Comparison of ENCODE assay signal across 30 cellular contexts in the genomic region with DNA sequence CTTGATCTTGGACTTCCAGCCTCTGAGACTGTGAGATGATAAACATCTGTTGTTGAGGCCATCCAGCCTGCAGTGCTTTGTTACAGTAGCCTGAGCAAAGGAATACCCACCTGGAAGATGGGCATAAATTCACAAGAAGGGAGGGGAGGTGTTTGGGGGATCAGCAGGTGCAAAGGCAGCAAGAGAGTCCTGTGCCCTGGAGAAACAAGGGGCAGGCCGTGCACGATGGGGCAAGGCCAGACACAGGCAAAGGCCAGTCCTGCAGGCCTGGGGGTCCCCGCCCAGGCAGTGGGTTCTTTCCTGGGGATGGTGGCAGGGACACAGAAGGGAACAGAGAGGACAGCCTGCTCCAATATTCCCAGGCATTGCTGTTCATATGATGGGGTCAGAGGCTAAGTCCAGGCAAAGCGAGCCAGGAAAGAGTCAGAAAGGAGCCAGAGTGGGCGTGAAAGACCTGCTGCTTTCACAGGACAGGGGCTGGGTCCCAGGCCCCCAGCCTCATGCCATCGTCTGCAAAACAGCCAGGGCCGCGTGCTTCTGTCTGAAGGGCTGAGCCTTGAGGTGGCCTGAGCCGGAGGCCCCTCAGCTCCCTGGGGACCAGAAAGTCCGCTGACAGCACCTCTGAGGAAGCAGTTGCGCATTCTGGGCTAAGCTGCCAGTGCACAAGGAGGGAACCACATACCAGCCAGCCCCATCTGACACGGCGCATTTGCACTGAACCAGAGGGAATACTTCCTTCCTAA. TPM values are rescaled to one million over a fixed set of nuclear protein-coding genes. Genes with fewer than 3 reads are reported as not detected.
DNase-seq lines count a peak whose midpoint lies in the region; ATAC-seq and TF ChIP-seq lines count a peak whose summit lies in the region.
"Had no signal": no experiment of that assay in that cellular context is flagged by ENCODE, and none has a peak within 500 bp of the region (broad histone marks: within the 10 kb centered on the region; RNA-seq: fewer than 3 reads in every experiment).

No MANE protein-coding gene starts in this region.

- peak; percentile 30 for DNase-seq in activated CD8-positive, alpha-beta memory T cell treated with anti-CD3 and anti-CD28 coated beads, Interleukin-2, amount 50 U/mL, for 48 hours
- DNase-seq in activated CD8-positive, alpha-beta memory T cell treated with anti-CD3 and anti-CD28 coated beads, Interleukin-2, amount 50 U/mL, for 4 hours, result no peak
- peak; percentile 17 for DNase-seq in GM13976 (ENCODE audit: low spot score)
- DNase-seq in esophagus muscularis mucosa (ENCODE audit: extremely low spot score), result peak; percentile 89
- peak; percentile 40 for DNase-seq in sciatic nerve (ENCODE audit: low spot score)
- no peak for DNase-seq in GF-D8 (lab: John Stamatoyannopoulos, UW)
- DNase-seq in midbrain (lab: John Stamatoyannopoulos, UW), result no peak
- DNase-seq: activated B cell treated with CpG ODN at 0.5 μM for 24 hours; activated CD4-positive, alpha-beta T cell treated with anti-CD3 and anti-CD28 coated beads, Interleukin-2, amount 50 U/mL, for 4 hours; activated T-cell treated with anti-CD3 and anti-CD28 coated beads, Interleukin-2, amount 50 U/mL, for 1 hour; BE2C; body of pancreas; DMS153; esophagus squamous epithelium; foreskin keratinocyte; heart left ventricle; kidney glomerular epithelial cell; MV-4-11; NCI-H2107; right cardiac atrium; SK-N-SH; stimulated activated CD4-positive, alpha-beta T cell treated with anti-CD3 and anti-CD28 coated beads, Interleukin-1b, Interleukin-23, amount 100 ng/mL, for 48 hours; thyroid gland had no signal

- no peaks in the 10 kb centered on the region for H3K27me3 ChIP-seq in esophagus muscularis mucosa
- H3K27me3 ChIP-seq: adrenal gland, BE2C, body of pancreas, esophagus squamous epithelium, foreskin keratinocyte, heart left ventricle, thyroid gland had no signal

- TF ChIP-seq EP300 in esophagus muscularis mucosa (IDR thresholded peaks at IDR 0.05), result no peak

- no peak for TF ChIP-seq POLR2A in esophagus muscularis mucosa (IDR thresholded peaks at IDR 0.05; ENCODE audit: low read depth)

- no peaks in the 10 kb centered on the region for H3K36me3 ChIP-seq in esophagus muscularis mucosa
- H3K36me3 ChIP-seq: adrenal gland, BE2C, esophagus squamous epithelium, HAP-1, heart left ventricle, thyroid gland had no signal

- no peaks in the 10 kb centered on the region for H3K4me1 ChIP-seq in esophagus muscularis mucosa
- H3K4me1 ChIP-seq: adrenal gland, BE2C, HAP-1, heart left ventricle, parathyroid adenoma, thyroid gland had no signal

- ATAC-seq in sciatic nerve (no peak), HG02973 (IDR thresholded peaks at IDR 0.05; ENCODE audit: unreplicated experiment) (no peak)
- ATAC-seq: body of pancreas, foreskin keratinocyte, Right ventricle myocardium inferior had no signal

- 93% methylated on average over 13 of the region's 13 CpGs for WGBS in esophagus muscularis mucosa

- H3K4me3 ChIP-seq in esophagus muscularis mucosa, result no peak overlapping the region
- H3K4me3 ChIP-seq: adrenal gland, body of pancreas, esophagus squamous epithelium, HAP-1, heart left ventricle, thyroid gland had no signal

- no peaks in the 10 kb centered on the region for H3K9me3 ChIP-seq in esophagus muscularis mucosa
- H3K9me3 ChIP-seq: adrenal gland, BE2C, body of pancreas, esophagus squamous epithelium, HAP-1, heart left ventricle, SK-N-SH, thyroid gland had no signal

- H3K27ac ChIP-seq in esophagus muscularis mucosa (replicated peaks in 1 of 4), result no peak overlapping the region
- H3K27ac ChIP-seq: adrenal gland, body of pancreas, esophagus squamous epithelium, foreskin keratinocyte, heart left ventricle, parathyroid adenoma, thyroid gland had no signal

- intact Hi-C loops in esophagus muscularis mucosa (cut with DNase I) (no loop called here), sciatic nerve (cut with DNase I) (no loop called here)

- TF ChIP-seq CTCF in GM13976 (IDR thresholded peaks at IDR 0.05; ENCODE audit: borderline replicate concordance, control extremely low read depth, extremely low read depth, insufficient read depth, missing control alignments) (no peak), esophagus muscularis mucosa (IDR thresholded peaks at IDR 0.05) (no peak)

- in situ Hi-C loops in GM13976 (cut with MboI; ENCODE audit: low sequenced_read_pairs, unreplicated experiment), result no loop called here

RNA-seq across cellular contexts. Expression of gene MYEOV, which starts 48.8 kb away (rescaled TPM):
- total RNA-seq in esophagus muscularis mucosa (not detected), sciatic nerve (1.2 TPM)
- total RNA-seq: lung microvascular endothelial cell; Right ventricle myocardium inferior; T-helper 1 cell treated with Interleukin-12 subunit alpha and Interleukin-12 subunit beta and Interleukin-4 antibody, amounts not matched to agents 30 ng/mL and 1 ng/mL, for 36 hours had no signal

Comparison
In these comparisons a context has a peak if more than half of its experiments do, and no peak if none do; other contexts are left out.
1. DNase-seq: peak in activated CD8-positive, alpha-beta memory T cell treated with anti-CD3 and anti-CD28 coated beads, Interleukin-2, amount 50 U/mL, for 48 hours (single experiment), GM13976 (single experiment), esophagus muscularis mucosa (single experiment) and sciatic nerve (single experiment); none in activated CD8-positive, alpha-beta memory T cell treated with anti-CD3 and anti-CD28 coated beads, Interleukin-2, amount 50 U/mL, for 4 hours (single experiment), GF-D8 (single experiment) and midbrain (single experiment).